Comparison of ENCODE assay signal across 8 cellular contexts in genomic region chr1:114758251-114758832, GRCh38. TPM values are rescaled to one million over a fixed set of nuclear protein-coding genes. Genes with fewer than 3 reads are reported as not detected.
A peak's percentile ranks its signal among the peaks of the same experiment; 100 is the strongest.
DNase-seq lines count a peak whose midpoint lies in the region; ATAC-seq and TF ChIP-seq lines count a peak whose summit lies in the region.

No MANE protein-coding gene starts in this region.

- TF ChIP-seq CTCF in lung (IDR thresholded peaks at IDR 0.05; ENCODE audit: control extremely low read depth, extremely low read depth), result no peak
- TF ChIP-seq CTCF in uterus (IDR thresholded peaks at IDR 0.05), result no peak
- TF ChIP-seq CTCF in GM13976 (IDR thresholded peaks at IDR 0.05; ENCODE audit: borderline replicate concordance, control extremely low read depth, extremely low read depth, insufficient read depth, missing control alignments), result no peak

- TF ChIP-seq POLR2A in uterus (IDR thresholded peaks at IDR 0.05), result no peak

- H3K4me1 ChIP-seq in CD4-positive, CD25-positive, alpha-beta regulatory T cell (ENCODE audit: control insufficient read depth, insufficient read depth, low read length, poor library complexity, severe bottlenecking), result peaks cover 45% of the 10 kb centered on the region
- H3K4me1 ChIP-seq in lung (ENCODE audit: control insufficient read depth in 2 of 2, insufficient read depth in 2 of 2, low read length in 2 of 2) (peaks cover 3 to 19% of the 10 kb centered on the region in 2 donors), uterus (peaks cover 9 to 14% of the 10 kb centered on the region in 2 donors)

- peak overlapping the region; percentile 99 to 100 (median 100) for H3K27ac Mint-ChIP-seq in CD4-positive, CD25-positive, alpha-beta regulatory T cell

- H3K9me3 Mint-ChIP-seq in CD4-positive, CD25-positive, alpha-beta regulatory T cell, result peaks cover 0 to 9% (median 1%) of the 10 kb centered on the region in 7 donors

- peaks cover 3% of the 10 kb centered on the region for H3K36me3 Mint-ChIP-seq in CD4-positive, CD25-positive, alpha-beta regulatory T cell

- H3K4me3 ChIP-seq in CD4-positive, CD25-positive, alpha-beta regulatory T cell (ENCODE audit: low read depth, low read length), result peak overlapping the region; percentile 99
- peak overlapping the region; percentile 38 for H3K4me3 ChIP-seq in lung
- H3K4me3 ChIP-seq in uterus, result peak overlapping the region; percentile 96 to 97

- H3K36me3 ChIP-seq in CD4-positive, CD25-positive, alpha-beta regulatory T cell (ENCODE audit: control insufficient read depth, insufficient read depth, low read length), result no peaks in the 10 kb centered on the region
- no peaks in the 10 kb centered on the region for H3K36me3 ChIP-seq in lung (ENCODE audit: control insufficient read depth in 2 of 2, insufficient read depth in 2 of 2, low read length in 2 of 2)
- no peaks in the 10 kb centered on the region for H3K36me3 ChIP-seq in uterus

- peak overlapping the region; percentile 100 for H3K27ac ChIP-seq in CD4-positive, CD25-positive, alpha-beta regulatory T cell (ENCODE audit: insufficient read depth, low read length, poor library complexity, severe bottlenecking)
- H3K27ac ChIP-seq in angular gyrus (ENCODE audit: low read depth, low read length) (peak overlapping the region; percentile 99), lung (ENCODE audit: low read depth in 1 of 2, low read length in 1 of 2) (peak overlapping the region; percentile 95 to 100), uterus (peak overlapping the region; percentile 99)

- no peak for ATAC-seq in CD4-positive, CD25-positive, alpha-beta regulatory T cell (ENCODE audit: low read depth in 2 of 2)
- no peak for ATAC-seq in lung (ENCODE audit: insufficient read depth, low FRiP score)

- H3K27me3 Mint-ChIP-seq in CD4-positive, CD25-positive, alpha-beta regulatory T cell, result peaks cover 12% of the 10 kb centered on the region

- intact Hi-C loops in uterus (cut with DNase I; ENCODE audit: low total_unique reads), result loop anchor here (5.0 kb wide), 1 partner anchor 246 kb away; the partner anchor contains the start of gene TRIM33

- peaks cover 20 to 50% (median 43%) of the 10 kb centered on the region in 4 donors for H3K4me1 Mint-ChIP-seq in CD4-positive, CD25-positive, alpha-beta regulatory T cell

- DNase-seq in CD4-positive, CD25-positive, alpha-beta regulatory T cell, result no peak
- DNase-seq in HuH-7.5 (ENCODE audit: low spot score) (peak; percentile 12), lung (ENCODE audit: low spot score) (no peak), uterus (no peak), GM13976 (ENCODE audit: low spot score) (no peak), OCI-M2 (lab: John Stamatoyannopoulos, UW; ENCODE audit: unreplicated experiment) (no peak)
- DNase-seq in stimulated activated CD4-positive, alpha-beta T cell treated with anti-CD3 and anti-CD28 coated beads, Interleukin-2, amount 100 ng/mL, for 48 hours, result no peak

- H3K27me3 ChIP-seq in CD4-positive, CD25-positive, alpha-beta regulatory T cell (ENCODE audit: control insufficient read depth, insufficient read depth, low read length), result no peaks in the 10 kb centered on the region
- no peaks in the 10 kb centered on the region for H3K27me3 ChIP-seq in lung (ENCODE audit: control insufficient read depth, insufficient read depth)
- no peaks in the 10 kb centered on the region for H3K27me3 ChIP-seq in uterus

- WGBS in lung, 2 donors, result 31 to 32% methylated on average over 6 of the region's 6 CpGs

- in situ Hi-C loops in GM13976 (cut with MboI; ENCODE audit: low sequenced_read_pairs, unreplicated experiment), result no loop called here

- H3K4me3 Mint-ChIP-seq in CD4-positive, CD25-positive, alpha-beta regulatory T cell, result peak overlapping the region; percentile 97 to 100 (median 98)

- no peaks in the 10 kb centered on the region for H3K9me3 ChIP-seq in CD4-positive, CD25-positive, alpha-beta regulatory T cell (ENCODE audit: control insufficient read depth in 2 of 2, low read length in 2 of 2)
- H3K9me3 ChIP-seq in lung (ENCODE audit: control insufficient read depth in 2 of 2, insufficient read depth in 1 of 2, low read length in 1 of 2), result no peaks in the 10 kb centered on the region
- H3K9me3 ChIP-seq in uterus, result no peaks in the 10 kb centered on the region

RNA-seq across cellular contexts. Expression of gene CSDE1, which starts 0.6 kb away (rescaled TPM):
- total RNA-seq in CD4-positive, CD25-positive, alpha-beta regulatory T cell, result 641 TPM
- 100 to 1,000 TPM; 363 to 395 (median 367) TPM for polyA plus RNA-seq in CD4-positive, CD25-positive, alpha-beta regulatory T cell
- total RNA-seq in lung (100 to 1,000 TPM; 419 to 591 TPM), uterus (1,000 to 10,000 TPM in 2 of 4 donors, 100 to 1,000 TPM in 2; 247 to 1,200 (median 856) TPM)
- 100 to 1,000 TPM; 135 to 168 TPM for polyA plus RNA-seq in lung

RNA-seq across cellular contexts. Expression of gene SIKE1, which starts 22.1 kb away (rescaled TPM):
- 51.3 TPM for total RNA-seq in CD4-positive, CD25-positive, alpha-beta regulatory T cell
- polyA plus RNA-seq in CD4-positive, CD25-positive, alpha-beta regulatory T cell, result 10 to 100 TPM; 28.0 to 39.3 (median 34.6) TPM
- total RNA-seq in lung (10 to 100 TPM; 44.3 to 71.5 TPM), uterus (100 to 1,000 TPM in 1 of 4 donors, 10 to 100 TPM in 3; 12.8 to 114 (median 37.0) TPM)
- polyA plus RNA-seq in lung, result 10 to 100 TPM; 17.2 to 21.6 TPM

RNA-seq across cellular contexts. Expression of gene NRAS, which starts 41.8 kb away (rescaled TPM):
- total RNA-seq in CD4-positive, CD25-positive, alpha-beta regulatory T cell, result 33.6 TPM
- 10 to 100 TPM; 25.4 to 35.8 (median 27.6) TPM for polyA plus RNA-seq in CD4-positive, CD25-positive, alpha-beta regulatory T cell
- 10 to 100 TPM; 30.4 to 43.3 TPM for total RNA-seq in lung
- polyA plus RNA-seq in lung, result 10 to 100 TPM; 14.6 to 26.5 TPM
- total RNA-seq in uterus, result 10 to 100 TPM in 3 of 4 donors, 1 to 10 TPM in 1; 7.7 to 57.9 (median 20.4) TPM

Comparison
In these comparisons a context has a peak if more than half of its experiments do, and no peak if none do; other contexts are left out.
1. H3K4me3 ChIP-seq: peak in every context shown above with its lines; median percentile 99 in CD4-positive, CD25-positive, alpha-beta regulatory T cell; 96 in uterus; 38 in lung.